In genomic region chr1:56472860-56473259, GRCh38 we compare ENCODE assay signal across 10 cellular contexts.
DNase-seq lines count a peak whose midpoint lies in the region; ATAC-seq, FAIRE-seq and TF ChIP-seq lines count a peak whose summit lies in the region.
"Had no signal": no experiment of that assay in that cellular context is flagged by ENCODE, and none has a peak within 500 bp of the region (broad histone marks: within the 10 kb centered on the region; RNA-seq: fewer than 3 reads in every experiment).

No MANE protein-coding gene starts in this region.

- H3K4me1 ChIP-seq in GM12878 (ENCODE audit: control insufficient read depth, insufficient read depth, low read length) (peaks cover 8% of the 10 kb centered on the region; the same call in 1 of the 2 replicates), osteoblast (ENCODE audit: insufficient read depth, low read length) (peaks cover 10% of the 10 kb centered on the region)

- H3K9ac ChIP-seq in GM12878 (ENCODE audit: control insufficient read depth, insufficient read depth, low read length) = no peak overlapping the region

- H3K79me2 ChIP-seq in GM12878 (ENCODE audit: control insufficient read depth, insufficient read depth, low read length) (no peaks in the 10 kb centered on the region), osteoblast (ENCODE audit: insufficient read depth, low read length) (no peaks in the 10 kb centered on the region)

- RAD21 ChIA-PET in GM12878 (lab: Charles Lee; ENCODE audit: unreplicated experiment) = interaction anchor here (0.8 to 13.4 kb wide), 19 partner anchors 11 to 416 kb away, joined by 3 to 266 read pairs (median 4); partner anchors contain the start of gene PLPP3

- TF ChIP-seq POLR2A in GM12878 (IDR thresholded peaks at IDR 0.05; ENCODE audit: low read depth, low read length) = no peak

- TF ChIP-seq RAD21 in GM12878 (IDR thresholded peaks at IDR 0.05; ENCODE audit: insufficient read depth, low read depth, low read length) = no peak

- H3K27me3 ChIP-seq in GM12878 (replicated peaks in 1 of 2; ENCODE audit: control insufficient read depth in 2 of 2, insufficient read depth in 2 of 2, low read length in 1 of 2) (peaks cover 0 to 5% of the 10 kb centered on the region in 2 experiments; a peak in 1 of 4 replicates), osteoblast (ENCODE audit: insufficient read depth, low read length) (no peaks in the 10 kb centered on the region)

- no peak overlapping the region for H2AFZ ChIP-seq in GM12878 (ENCODE audit: control insufficient read depth, low read depth, low read length)
- H2AFZ ChIP-seq in osteoblast (ENCODE audit: low read length) = no peak overlapping the region

- intact Hi-C loops in GM12878 (cut with micrococcal nuclease; ENCODE audit: unreplicated experiment) = loop anchor here (2.0 kb wide), 2 partner anchors 106 to 142 kb away; partner anchors contain the start of gene PLPP3

- SMC1A ChIA-PET in GM12878 (lab: Charles Lee; ENCODE audit: uncharacterized antibody, unreplicated experiment) = interaction anchor here (0.8 to 10.2 kb wide), 19 partner anchors 7 to 285 kb away, joined by 3 to 348 read pairs (median 4); partner anchors contain the start of gene PLPP3

- ATAC-seq in GM18498 (IDR thresholded peaks at IDR 0.05; ENCODE audit: unreplicated experiment) (peak; percentile 85), GM21528 (IDR thresholded peaks at IDR 0.05; ENCODE audit: low FRiP score, unreplicated experiment) (peak; percentile 85), HG03439 (IDR thresholded peaks at IDR 0.05; ENCODE audit: unreplicated experiment) (peak; percentile 53), GM12878 (peak; percentile 81), omental fat pad (ENCODE audit: low FRiP score) (no peak), HG03045 (IDR thresholded peaks at IDR 0.05; ENCODE audit: unreplicated experiment) (no peak)

- in situ Hi-C loops in GM12878 (cut with MboI) = no loop called here

- peak; percentile 54 for DNase-seq in GM12878 (ENCODE audit: low read depth, low spot score)
- no peak for DNase-seq in DMS114 treated with DMSO at 0.1 percent for 48 hours (lab: John Stamatoyannopoulos, UW; ENCODE audit: unreplicated experiment)
- DNase-seq in omental fat pad (ENCODE audit: low spot score) = no peak
- no peak for DNase-seq in osteoblast (ENCODE audit: insufficient read length, low spot score, missing footprints)
- DNase-seq: activated T-cell treated with anti-CD3 and anti-CD28 coated beads, Interleukin-2, amount 50 U/mL, for 1 hour; lower lobe of right lung had no signal

- POLR2A ChIA-PET in GM12878 (lab: Charles Lee) = interaction anchor here (0.6 to 3.9 kb wide), 6 partner anchors 42 to 142 kb away, joined by 3 to 23 read pairs (median 4); no protein-coding TSS in a partner anchor

- H3K4me2 ChIP-seq in GM12878 (ENCODE audit: control insufficient read depth, insufficient read depth) = peak overlapping the region; percentile 40; the same call in 1 of the 2 replicates
- H3K4me2 ChIP-seq in osteoblast (ENCODE audit: insufficient read depth, low read length) = no peak overlapping the region

- 0% methylated on average over 3 of the region's 3 CpGs for WGBS in GM12878 (ENCODE audit: insufficient coverage, insufficient replicate concordance, low lambda C conversion rate, missing lambda C conversion rate)

- TF ChIP-seq CTCF in GM12878 (IDR thresholded peaks at IDR 0.05 in 2 of 3, conservative IDR thresholded peaks at IDR 0.05 in 1 of 3; ENCODE audit: control insufficient read depth in 2 of 3, extremely low read depth in 1 of 3, insufficient read depth in 1 of 3, low read depth in 3 of 3, low read length in 3 of 3) (no peak), omental fat pad (IDR thresholded peaks at IDR 0.05) (no peak), osteoblast (IDR thresholded peaks at IDR 0.05; ENCODE audit: extremely low read depth, low read depth, low read length) (no peak)

- peak in 1 of 2 experiments; percentile 82; a peak in 2 of 4 replicates for TF ChIP-seq EP300 in GM12878 (IDR thresholded peaks at IDR 0.05; ENCODE audit: borderline replicate concordance in 1 of 2, control insufficient read depth in 1 of 2, low read depth in 2 of 2, low read length in 2 of 2)

- CTCF ChIA-PET in GM12878 (lab: Yijun Ruan, JAX) = interaction anchor here (0.7 to 9.9 kb wide), 5 partner anchors 52 to 106 kb away, joined by 3 to 209 read pairs (median 4); partner anchors contain the start of gene PLPP3

- H3K9me3 ChIP-seq in GM12878 (replicated peaks; ENCODE audit: control insufficient read depth, insufficient read depth, low read length) (no peaks in the 10 kb centered on the region), osteoblast (ENCODE audit: low read depth, low read length) (no peaks in the 10 kb centered on the region)
- H3K9me3 ChIP-seq: lower lobe of right lung had no signal

- H3K36me3 ChIP-seq in GM12878 (ENCODE audit: control insufficient read depth in 2 of 2, insufficient read depth in 2 of 2, low read length in 1 of 2) (no peaks in the 10 kb centered on the region), osteoblast (ENCODE audit: insufficient read depth, low read length) (no peaks in the 10 kb centered on the region)
- H3K36me3 ChIP-seq: lower lobe of right lung had no signal

- H3K4me3 ChIP-seq in GM12878 = no peak overlapping the region; the same call in 1 of the 2 replicates
- H3K4me3 ChIP-seq in osteoblast (ENCODE audit: insufficient read depth, low read length) = no peak overlapping the region
- H3K4me3 ChIP-seq: lower lobe of right lung had no signal

- H3K27ac ChIP-seq in GM12878 (ENCODE audit: control insufficient read depth, insufficient read depth) = no peak overlapping the region
- H3K27ac ChIP-seq in osteoblast (ENCODE audit: low read depth, low read length) = no peak overlapping the region
- H3K27ac ChIP-seq: lower lobe of right lung had no signal

- no TSS peak for BruUV-seq in GM12878 (replicated peaks; lab: Mats Ljungman, UMichigan)

- peak; percentile 79 for FAIRE-seq in GM12878 (lab: Jason Lieb, UNC)

- H4K20me1 ChIP-seq in GM12878 (ENCODE audit: control insufficient read depth, insufficient read depth) (no peaks in the 10 kb centered on the region; the same call in 1 of the 2 replicates), osteoblast (ENCODE audit: insufficient read depth, low read length) (no peaks in the 10 kb centered on the region)

TF ChIP-seq in GM12878, 131 proteins besides CTCF, POLR2A, EP300 and RAD21 (continues in another document):
- TF ChIP-seq BCL3 (IDR thresholded peaks at IDR 0.05; ENCODE audit: borderline replicate concordance, insufficient read depth, low read depth, low read length, poor library complexity, severe bottlenecking) (no peak), CHD1 (IDR thresholded peaks at IDR 0.05; ENCODE audit: low read depth, low read length) (no peak), SIX5 (IDR thresholded peaks at IDR 0.05; ENCODE audit: low read depth, low read length, severe bottlenecking) (no peak), EED (IDR thresholded peaks at IDR 0.05; ENCODE audit: low read depth) (peak; percentile 52; the same call in 1 of the 2 replicates), RB1 (IDR thresholded peaks at IDR 0.05; ENCODE audit: borderline replicate concordance) (no peak), SMARCA5 (IDR thresholded peaks at IDR 0.05) (no peak), ZNF24 (IDR thresholded peaks at IDR 0.05) (no peak), BACH1 (IDR thresholded peaks at IDR 0.05; ENCODE audit: borderline replicate concordance) (no peak; the same call in 1 of the 2 replicates), MXI1 (IDR thresholded peaks at IDR 0.05; ENCODE audit: low read depth, low read length) (no peak), ASH2L (IDR thresholded peaks at IDR 0.05; ENCODE audit: borderline replicate concordance, low read depth) (no peak), CUX1 (IDR thresholded peaks at IDR 0.05; ENCODE audit: insufficient replicate concordance, low read depth, low read length) (no peak)

Comparison
In these comparisons a context has a peak if more than half of its experiments do, and no peak if none do; other contexts are left out.
1. ATAC-seq: peak in GM18498 (single experiment), GM21528 (single experiment), HG03439 (single experiment) and GM12878 (single experiment); none in omental fat pad (single experiment) and HG03045 (single experiment).